1 cellular context compared by ENCODE assay signal in genomic region chr18:48777737-48778111, GRCh38.
TF ChIP-seq lines count a peak whose summit lies in the region.

No MANE protein-coding gene starts in this region.

TF ChIP-seq in HepG2, 621 proteins besides CTCF, POLR2A, EP300 and RAD21 (continued from another document):
- TF ChIP-seq, protein P1, sequence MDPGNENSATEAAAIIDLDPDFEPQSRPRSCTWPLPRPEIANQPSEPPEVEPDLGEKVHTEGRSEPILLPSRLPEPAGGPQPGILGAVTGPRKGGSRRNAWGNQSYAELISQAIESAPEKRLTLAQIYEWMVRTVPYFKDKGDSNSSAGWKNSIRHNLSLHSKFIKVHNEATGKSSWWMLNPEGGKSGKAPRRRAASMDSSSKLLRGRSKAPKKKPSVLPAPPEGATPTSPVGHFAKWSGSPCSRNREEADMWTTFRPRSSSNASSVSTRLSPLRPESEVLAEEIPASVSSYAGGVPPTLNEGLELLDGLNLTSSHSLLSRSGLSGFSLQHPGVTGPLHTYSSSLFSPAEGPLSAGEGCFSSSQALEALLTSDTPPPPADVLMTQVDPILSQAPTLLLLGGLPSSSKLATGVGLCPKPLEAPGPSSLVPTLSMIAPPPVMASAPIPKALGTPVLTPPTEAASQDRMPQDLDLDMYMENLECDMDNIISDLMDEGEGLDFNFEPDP (CRISPR knock-in tag; conservative IDR thresholded peaks at IDR 0.05), result no peak
- TF ChIP-seq ZNF768 (CRISPR knock-in tag; IDR thresholded peaks at IDR 0.05), result no peak
- no peak for TF ChIP-seq RARG (CRISPR knock-in tag; IDR thresholded peaks at IDR 0.05; ENCODE audit: low read depth)
- peak; percentile 36; the same call in 1 of the 2 replicates for TF ChIP-seq SALL1 (CRISPR knock-in tag; IDR thresholded peaks at IDR 0.05)
- peak; percentile 18; the same call in 1 of the 2 replicates for TF ChIP-seq NCOR1 (IDR thresholded peaks at IDR 0.05; ENCODE audit: borderline replicate concordance, low read length)
- TF ChIP-seq ZNF333 (CRISPR knock-in tag; IDR thresholded peaks at IDR 0.05; ENCODE audit: borderline replicate concordance), result no peak
- TF ChIP-seq ELF3 (CRISPR knock-in tag; IDR thresholded peaks at IDR 0.05), result peak; percentile 40; the same call in 1 of the 2 replicates
- TF ChIP-seq FOXJ3 (CRISPR knock-in tag; IDR thresholded peaks at IDR 0.05; ENCODE audit: borderline replicate concordance), result no peak
- TF ChIP-seq MXD4 (CRISPR knock-in tag; IDR thresholded peaks at IDR 0.05), result no peak
- TF ChIP-seq SUZ12 (IDR thresholded peaks at IDR 0.05; ENCODE audit: low read depth, low read length), result no peak
- TF ChIP-seq ZNF143 (CRISPR knock-in tag; IDR thresholded peaks at IDR 0.05), result no peak
- no peak for TF ChIP-seq NR2F6 (IDR thresholded peaks at IDR 0.05)
- peak; percentile 14; the same call in 1 of the 2 replicates for TF ChIP-seq NR2F6 (CRISPR knock-in tag; IDR thresholded peaks at IDR 0.05)
- no peak for TF ChIP-seq NCOA1 (CRISPR knock-in tag; IDR thresholded peaks at IDR 0.05)
- TF ChIP-seq ZFX (CRISPR knock-in tag; IDR thresholded peaks at IDR 0.05; ENCODE audit: low read depth), result 0 out of 2 replicates have a peak, but pooled peaks have one; percentile 30
- TF ChIP-seq RBFOX2 (IDR thresholded peaks at IDR 0.05; ENCODE audit: low read depth, low read length), result no peak
- no peak for TF ChIP-seq ZFP36 (IDR thresholded peaks at IDR 0.05; ENCODE audit: borderline replicate concordance, low read depth, low read length, partially characterized antibody)
- 0 out of 2 replicates have a peak, but pooled peaks have one; percentile 14 for TF ChIP-seq BCL6 (CRISPR knock-in tag; IDR thresholded peaks at IDR 0.05)
- TF ChIP-seq RBM39 (IDR thresholded peaks at IDR 0.05; ENCODE audit: low read depth, low read length, poor library complexity, severe bottlenecking), result no peak
- TF ChIP-seq, protein P2, sequence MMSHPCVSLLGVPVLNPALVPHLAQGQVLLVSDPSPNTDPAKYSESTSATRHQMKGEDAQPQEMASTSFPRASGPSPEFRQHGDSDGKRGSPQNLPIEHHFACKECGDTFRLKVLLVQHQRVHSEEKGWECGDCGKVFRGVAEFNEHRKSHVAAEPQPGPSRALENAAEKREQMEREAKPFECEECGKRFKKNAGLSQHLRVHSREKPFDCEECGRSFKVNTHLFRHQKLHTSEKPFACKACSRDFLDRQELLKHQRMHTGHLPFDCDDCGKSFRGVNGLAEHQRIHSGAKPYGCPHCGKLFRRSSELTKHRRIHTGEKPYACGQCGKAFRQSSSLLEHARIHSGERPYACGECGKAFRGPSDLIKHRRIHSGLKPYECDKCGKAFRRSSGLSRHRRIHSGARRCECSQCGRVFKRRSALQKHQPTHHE (CRISPR knock-in tag; IDR thresholded peaks at IDR 0.05; ENCODE audit: borderline replicate concordance), result no peak
- no peak for TF ChIP-seq NCOA5 (CRISPR knock-in tag; IDR thresholded peaks at IDR 0.05)
- TF ChIP-seq FOXP1 (IDR thresholded peaks at IDR 0.05), result no peak
- TF ChIP-seq FOXP1 (CRISPR knock-in tag; IDR thresholded peaks at IDR 0.05), result peak; percentile 29; the same call in 1 of the 2 replicates
- TF ChIP-seq ZNF234 (CRISPR knock-in tag; conservative IDR thresholded peaks at IDR 0.05), result no peak
- no peak for TF ChIP-seq MEIS1 (CRISPR knock-in tag; IDR thresholded peaks at IDR 0.05; ENCODE audit: borderline replicate concordance)
- no peak for TF ChIP-seq ZFP90 (CRISPR knock-in tag; IDR thresholded peaks at IDR 0.05; ENCODE audit: borderline replicate concordance)
- TF ChIP-seq, protein P3, sequence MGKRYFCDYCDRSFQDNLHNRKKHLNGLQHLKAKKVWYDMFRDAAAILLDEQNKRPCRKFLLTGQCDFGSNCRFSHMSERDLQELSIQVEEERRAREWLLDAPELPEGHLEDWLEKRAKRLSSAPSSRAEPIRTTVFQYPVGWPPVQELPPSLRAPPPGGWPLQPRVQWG (CRISPR knock-in tag; IDR thresholded peaks at IDR 0.05; ENCODE audit: borderline replicate concordance, low read depth), result no peak
- 0 out of 2 replicates have a peak, but pooled peaks have one; percentile 27 for TF ChIP-seq ZBTB38 (CRISPR knock-in tag; IDR thresholded peaks at IDR 0.05)
- TF ChIP-seq ZFP62 (CRISPR knock-in tag; IDR thresholded peaks at IDR 0.05), result no peak
- TF ChIP-seq PRDM15 (CRISPR knock-in tag; IDR thresholded peaks at IDR 0.05), result no peak
- TF ChIP-seq ARID2 (CRISPR knock-in tag; IDR thresholded peaks at IDR 0.05; ENCODE audit: borderline replicate concordance), result no peak
- TF ChIP-seq WIZ (CRISPR knock-in tag; IDR thresholded peaks at IDR 0.05), result no peak
- TF ChIP-seq ZNF747 (CRISPR knock-in tag; IDR thresholded peaks at IDR 0.05; ENCODE audit: borderline replicate concordance), result no peak
- TF ChIP-seq MAFG (CRISPR knock-in tag; IDR thresholded peaks at IDR 0.05), result no peak
- TF ChIP-seq NR3C1 (CRISPR knock-in tag; IDR thresholded peaks at IDR 0.05), result no peak
- TF ChIP-seq ZNF788 (CRISPR knock-in tag; IDR thresholded peaks at IDR 0.05; ENCODE audit: borderline replicate concordance), result 0 out of 2 replicates have a peak, but pooled peaks have one; percentile 44
- no peak for TF ChIP-seq SMYD3 (CRISPR knock-in tag; IDR thresholded peaks at IDR 0.05)
- TF ChIP-seq TEAD3 (CRISPR knock-in tag; optimal IDR thresholded peaks at IDR 0.05; ENCODE audit: borderline replicate concordance), result no peak
- TF ChIP-seq REPIN1 (CRISPR knock-in tag; IDR thresholded peaks at IDR 0.05; ENCODE audit: borderline replicate concordance, low read depth), result no peak
- TF ChIP-seq ZNF687 (CRISPR knock-in tag; IDR thresholded peaks at IDR 0.05), result peak; percentile 43
- TF ChIP-seq, protein P4, sequence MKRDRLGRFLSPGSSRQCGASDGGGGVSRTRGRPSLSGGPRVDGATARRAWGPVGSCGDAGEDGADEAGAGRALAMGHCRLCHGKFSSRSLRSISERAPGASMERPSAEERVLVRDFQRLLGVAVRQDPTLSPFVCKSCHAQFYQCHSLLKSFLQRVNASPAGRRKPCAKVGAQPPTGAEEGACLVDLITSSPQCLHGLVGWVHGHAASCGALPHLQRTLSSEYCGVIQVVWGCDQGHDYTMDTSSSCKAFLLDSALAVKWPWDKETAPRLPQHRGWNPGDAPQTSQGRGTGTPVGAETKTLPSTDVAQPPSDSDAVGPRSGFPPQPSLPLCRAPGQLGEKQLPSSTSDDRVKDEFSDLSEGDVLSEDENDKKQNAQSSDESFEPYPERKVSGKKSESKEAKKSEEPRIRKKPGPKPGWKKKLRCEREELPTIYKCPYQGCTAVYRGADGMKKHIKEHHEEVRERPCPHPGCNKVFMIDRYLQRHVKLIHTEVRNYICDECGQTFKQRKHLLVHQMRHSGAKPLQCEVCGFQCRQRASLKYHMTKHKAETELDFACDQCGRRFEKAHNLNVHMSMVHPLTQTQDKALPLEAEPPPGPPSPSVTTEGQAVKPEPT (CRISPR knock-in tag; IDR thresholded peaks at IDR 0.05; ENCODE audit: low read depth), result no peak
- peak; percentile 33 for TF ChIP-seq STAG1 (CRISPR knock-in tag; IDR thresholded peaks at IDR 0.05)
- TF ChIP-seq, protein P5, sequence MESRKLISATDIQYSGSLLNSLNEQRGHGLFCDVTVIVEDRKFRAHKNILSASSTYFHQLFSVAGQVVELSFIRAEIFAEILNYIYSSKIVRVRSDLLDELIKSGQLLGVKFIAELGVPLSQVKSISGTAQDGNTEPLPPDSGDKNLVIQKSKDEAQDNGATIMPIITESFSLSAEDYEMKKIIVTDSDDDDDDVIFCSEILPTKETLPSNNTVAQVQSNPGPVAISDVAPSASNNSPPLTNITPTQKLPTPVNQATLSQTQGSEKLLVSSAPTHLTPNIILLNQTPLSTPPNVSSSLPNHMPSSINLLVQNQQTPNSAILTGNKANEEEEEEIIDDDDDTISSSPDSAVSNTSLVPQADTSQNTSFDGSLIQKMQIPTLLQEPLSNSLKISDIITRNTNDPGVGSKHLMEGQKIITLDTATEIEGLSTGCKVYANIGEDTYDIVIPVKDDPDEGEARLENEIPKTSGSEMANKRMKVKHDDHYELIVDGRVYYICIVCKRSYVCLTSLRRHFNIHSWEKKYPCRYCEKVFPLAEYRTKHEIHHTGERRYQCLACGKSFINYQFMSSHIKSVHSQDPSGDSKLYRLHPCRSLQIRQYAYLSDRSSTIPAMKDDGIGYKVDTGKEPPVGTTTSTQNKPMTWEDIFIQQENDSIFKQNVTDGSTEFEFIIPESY (CRISPR knock-in tag; IDR thresholded peaks at IDR 0.05), result peak; percentile 80
- 0 out of 2 replicates have a peak, but pooled peaks have one; percentile 19 for TF ChIP-seq ELF1 (CRISPR knock-in tag; IDR thresholded peaks at IDR 0.05)
- TF ChIP-seq RXRA (CRISPR knock-in tag; IDR thresholded peaks at IDR 0.05), result peak; percentile 67
